Comparison of ENCODE assay signal across 27 cellular contexts in the genomic region with DNA sequence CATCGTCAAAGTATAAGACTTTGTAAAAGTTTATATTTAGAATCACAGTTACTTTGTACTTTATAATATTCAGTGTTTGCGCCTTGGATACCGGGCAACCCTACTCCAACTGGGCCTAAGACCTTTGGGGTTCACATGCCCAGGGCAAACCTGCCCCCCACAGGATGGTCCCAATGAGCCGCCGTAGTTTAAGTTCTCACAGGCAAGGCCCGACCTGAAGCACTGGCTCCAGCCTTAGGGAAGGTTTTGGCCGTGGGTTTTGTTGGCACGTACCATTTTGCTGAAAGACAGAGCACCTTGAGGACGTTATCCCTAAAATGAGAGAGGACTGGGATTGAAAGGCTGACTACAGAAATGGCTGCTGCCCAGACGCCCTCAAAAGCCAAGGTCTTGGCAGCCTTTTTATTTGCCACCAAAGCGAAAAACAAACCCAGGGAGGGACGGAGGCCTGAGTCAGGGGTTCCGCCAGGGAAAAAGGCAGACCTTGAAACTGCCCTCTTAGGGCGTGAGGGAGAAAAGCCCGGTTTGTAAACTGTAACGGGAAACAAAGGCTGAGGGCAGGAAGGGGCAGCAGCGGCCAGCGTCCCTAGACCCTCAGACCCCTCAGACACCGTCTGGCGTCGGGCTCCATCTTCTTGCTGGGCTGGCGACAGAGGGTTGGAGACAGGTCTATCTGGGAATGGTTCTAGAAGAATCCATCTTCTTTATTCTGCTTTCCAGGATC. TPM values are rescaled to one million over a fixed set of nuclear protein-coding genes. Genes with fewer than 3 reads are reported as not detected.
DNase-seq lines count a peak whose midpoint lies in the region; ATAC-seq, FAIRE-seq and TF ChIP-seq lines count a peak whose summit lies in the region.
"Had no signal": no experiment of that assay in that cellular context is flagged by ENCODE, and none has a peak within 500 bp of the region (broad histone marks: within the 10 kb centered on the region; RNA-seq: fewer than 3 reads in every experiment).

A gene with protein sequence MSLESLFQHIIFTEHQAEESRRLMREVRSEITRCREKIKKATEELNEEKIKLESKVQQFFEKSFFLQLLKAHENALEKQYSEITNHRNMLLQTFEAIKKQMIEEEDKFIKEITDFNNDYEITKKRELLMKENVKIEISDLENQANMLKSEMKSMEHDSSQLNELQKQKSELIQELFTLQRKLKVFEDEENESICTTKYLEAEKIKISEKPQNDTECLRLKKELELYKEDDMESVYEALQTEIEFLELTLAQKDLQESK (plus strand): TSS at position 222 of the 724 bp plus-strand sequence. CDS start 564 bp downstream, outside the sequence.

- H3K9me3 Mint-ChIP-seq in endodermal cell: no peaks in the 10 kb centered on the region
- H3K9me3 Mint-ChIP-seq in stimulated activated memory B cell treated with anti-CD40 and anti-IgM and Interleukin-4, amounts not matched to agents 10 μg/mL and 1 μg/mL and 100 μg/mL, for 72 hours: no peaks in the 10 kb centered on the region
- H3K9me3 Mint-ChIP-seq in HFFc6: no peaks in the 10 kb centered on the region
- H3K9me3 Mint-ChIP-seq: CD8-positive, alpha-beta T cell had no signal

- H3K4me1 ChIP-seq in BLaER1 (peaks cover 8% of the 10 kb centered on the region), HUES6 (ENCODE audit: control insufficient read depth, insufficient read depth, low read length) (peaks cover 23% of the 10 kb centered on the region), endodermal cell (ENCODE audit: control insufficient read depth, insufficient read depth, low read length) (no peaks in the 10 kb centered on the region), kidney (ENCODE audit: control insufficient read depth in 1 of 2, insufficient read depth in 1 of 2, low read depth in 1 of 2, low read length in 2 of 2) (no peaks in the 10 kb centered on the region)
- H3K4me1 ChIP-seq: SJSA1 had no signal

- H3K27ac ChIP-seq in BLaER1 (no peak within 1 kb of the TSS), HUES6 (ENCODE audit: low read depth, low read length) (peak within 1 kb of the TSS; percentile 54), endodermal cell (ENCODE audit: low read depth, low read length) (no peak within 1 kb of the TSS), kidney (ENCODE audit: low read depth in 2 of 2, low read length in 2 of 2) (no peak within 1 kb of the TSS)
- H3K27ac ChIP-seq: 22Rv1, SJSA1 had no signal

- ATAC-seq in stimulated activated memory B cell treated with anti-CD40 and anti-IgM and Interleukin-4, amounts not matched to agents 10 μg/mL and 1 μg/mL and 100 μg/mL, for 72 hours: no peak
- ATAC-seq in HG03159 (IDR thresholded peaks at IDR 0.05; ENCODE audit: unreplicated experiment): no peak
- ATAC-seq: CD8-positive, alpha-beta T cell; Right ventricle myocardium inferior had no signal

- TF ChIP-seq CTCF in endodermal cell (conservative IDR thresholded peaks at IDR 0.05): no peak
- TF ChIP-seq CTCF in kidney (IDR thresholded peaks at IDR 0.05; ENCODE audit: borderline replicate concordance, extremely low read depth, insufficient read depth): no peak
- TF ChIP-seq CTCF in HFFc6 (IDR thresholded peaks at IDR 0.05): no peak

- no peak within 1 kb of the TSS for H3K4me3 Mint-ChIP-seq in endodermal cell
- H3K4me3 Mint-ChIP-seq in stimulated activated memory B cell treated with anti-CD40 and anti-IgM and Interleukin-4, amounts not matched to agents 10 μg/mL and 1 μg/mL and 100 μg/mL, for 72 hours: no peak within 1 kb of the TSS
- H3K4me3 Mint-ChIP-seq in HFFc6: no peak within 1 kb of the TSS
- H3K4me3 Mint-ChIP-seq: CD8-positive, alpha-beta T cell had no signal

- H3K27me3 ChIP-seq in BLaER1 (no peaks in the 10 kb centered on the region), HUES6 (ENCODE audit: control insufficient read depth, insufficient read depth, low read length) (no peaks in the 10 kb centered on the region), endodermal cell (ENCODE audit: control insufficient read depth, insufficient read depth, low read length, poor library complexity, severe bottlenecking) (no peaks in the 10 kb centered on the region)
- H3K27me3 ChIP-seq: SJSA1 had no signal

- H3K36me3 Mint-ChIP-seq in endodermal cell (ENCODE audit: low read depth): no peaks in the 10 kb centered on the region
- H3K36me3 Mint-ChIP-seq in stimulated activated memory B cell treated with anti-CD40 and anti-IgM and Interleukin-4, amounts not matched to agents 10 μg/mL and 1 μg/mL and 100 μg/mL, for 72 hours: no peaks in the 10 kb centered on the region
- no peaks in the 10 kb centered on the region for H3K36me3 Mint-ChIP-seq in HFFc6 (ENCODE audit: low read depth)
- H3K36me3 Mint-ChIP-seq: CD8-positive, alpha-beta T cell had no signal

- no peaks in the 10 kb centered on the region for H3K9me3 ChIP-seq in BLaER1
- H3K9me3 ChIP-seq in HUES6 (ENCODE audit: control insufficient read depth, insufficient read depth, low read depth, low read length): no peaks in the 10 kb centered on the region
- no peaks in the 10 kb centered on the region for H3K9me3 ChIP-seq in endodermal cell (ENCODE audit: control insufficient read depth, low read length)
- no peaks in the 10 kb centered on the region for H3K9me3 ChIP-seq in kidney (ENCODE audit: control insufficient read depth in 1 of 2, low read length in 2 of 2)
- H3K9me3 ChIP-seq: SJSA1 had no signal

- H3K4me2 ChIP-seq in BLaER1: peak within 1 kb of the TSS; percentile 27; the same call in 1 of the 2 replicates

- intact Hi-C loops in kidney (cut with DNase I): no loop called here

- H3K27ac Mint-ChIP-seq in endodermal cell (peak within 1 kb of the TSS; percentile 16), HFFc6 (no peak within 1 kb of the TSS)
- no peak within 1 kb of the TSS for H3K27ac Mint-ChIP-seq in stimulated activated memory B cell treated with anti-CD40 and anti-IgM and Interleukin-4, amounts not matched to agents 10 μg/mL and 1 μg/mL and 100 μg/mL, for 72 hours
- H3K27ac Mint-ChIP-seq: CD8-positive, alpha-beta T cell had no signal

- H3K4me1 Mint-ChIP-seq in endodermal cell: peaks cover 4% of the 10 kb centered on the region
- no peaks in the 10 kb centered on the region for H3K4me1 Mint-ChIP-seq in stimulated activated memory B cell treated with anti-CD40 and anti-IgM and Interleukin-4, amounts not matched to agents 10 μg/mL and 1 μg/mL and 100 μg/mL, for 72 hours
- H3K4me1 Mint-ChIP-seq in HFFc6 (ENCODE audit: low read depth): no peaks in the 10 kb centered on the region

- FAIRE-seq in kidney (lab: Jason Lieb, UNC): no peak
- FAIRE-seq: G401.6, GM12892, GM18507, GM19239 had no signal

- no peak within 1 kb of the TSS for H3K9ac ChIP-seq in BLaER1
- peak within 1 kb of the TSS; percentile 31 for H3K9ac ChIP-seq in HUES6 (ENCODE audit: low read length)
- H3K9ac ChIP-seq in endodermal cell (ENCODE audit: extremely low read depth, low read length, poor library complexity, severe bottlenecking): no peak within 1 kb of the TSS
- H3K9ac ChIP-seq in kidney (ENCODE audit: low read length in 2 of 2): no peak within 1 kb of the TSS

- H3K4me3 ChIP-seq in BLaER1 (no peak within 1 kb of the TSS), HUES6 (ENCODE audit: low read depth, low read length) (peak within 1 kb of the TSS; percentile 40), endodermal cell (ENCODE audit: low read length) (no peak within 1 kb of the TSS), kidney (ENCODE audit: low read length in 2 of 2) (no peak within 1 kb of the TSS)
- H3K4me3 ChIP-seq: SJSA1 had no signal

- no peaks in the 10 kb centered on the region for H4K20me1 ChIP-seq in BLaER1

- DNase-seq in endodermal cell (peak; percentile 51), kidney (peak; percentile 56), NOMO-1 (lab: John Stamatoyannopoulos, UW; ENCODE audit: unreplicated experiment in 2 of 2) (no peak), HFFc6 (no peak)
- DNase-seq: ACHN; C1 segment of cervical spinal cord; CD8-positive, alpha-beta T cell; DND-41; HCEC 1CT; KG1; NCI-H1092 treated with DMSO at 0.1 percent for 48 hours; NCI-H146; NCI-H2029; NCI-H345; NCI-H524 treated with DMSO at 0.1 percent for 48 hours; T-helper 1 cell had no signal

- 87 to 94% methylated on average over 6 to 22 of the region's 22 CpGs for WGBS in endodermal cell (ENCODE audit: insufficient coverage in 1 of 2, insufficient read length in 1 of 2), 2 experiments

- H3K36me3 ChIP-seq in BLaER1: no peaks in the 10 kb centered on the region
- H3K36me3 ChIP-seq in HUES6 (ENCODE audit: control insufficient read depth, insufficient read depth, low read length): no peaks in the 10 kb centered on the region
- no peaks in the 10 kb centered on the region for H3K36me3 ChIP-seq in endodermal cell (ENCODE audit: control insufficient read depth, insufficient read depth, low read length)
- no peaks in the 10 kb centered on the region for H3K36me3 ChIP-seq in kidney (ENCODE audit: control insufficient read depth in 1 of 2, insufficient read depth in 2 of 2, low read length in 2 of 2)
- H3K36me3 ChIP-seq: SJSA1 had no signal

- H3K27me3 Mint-ChIP-seq in endodermal cell (ENCODE audit: insufficient read depth) (peaks cover 7% of the 10 kb centered on the region), HFFc6 (ENCODE audit: insufficient read depth) (peaks cover 8% of the 10 kb centered on the region)
- peaks cover 9% of the 10 kb centered on the region for H3K27me3 Mint-ChIP-seq in stimulated activated memory B cell treated with anti-CD40 and anti-IgM and Interleukin-4, amounts not matched to agents 10 μg/mL and 1 μg/mL and 100 μg/mL, for 72 hours

RNA-seq across cellular contexts. Expression of the gene that starts here (rescaled TPM):
- total RNA-seq in endodermal cell (under 1 TPM in 1 of 2 donors, not detected in 1; 0.37 TPM), kidney (not detected)
- not detected for polyA plus RNA-seq in endodermal cell (2013, experiment 1 of 2)
- polyA plus RNA-seq in endodermal cell (2013, experiment 2 of 2): not detected
- polyA plus RNA-seq in kidney (ENCODE audit: insufficient read depth, low read depth, low replicate concordance): not detected
- not detected for total RNA-seq in HFFc6 (2021; fragmentation: NEBNext Ultra II Directional; extraction: Animal tissue kit (Norgen Biotek cat#: 25700))
- total RNA-seq: CD8-positive, alpha-beta T cell; Right ventricle myocardium inferior; SJSA1 had no signal

Comparison
In these comparisons a context has a peak if more than half of its experiments do, and no peak if none do; other contexts are left out.
1. Peak in DNase-seq in endodermal cell; RNA of the gene not detected or under 1 TPM.
2. Peak in DNase-seq in kidney; RNA of the gene not detected or under 1 TPM.